26 cellular contexts compared by ENCODE assay signal in genomic region chr17:8477653-8478441, GRCh38. TPM values are rescaled to one million over a fixed set of nuclear protein-coding genes. Genes with fewer than 3 reads are reported as not detected.
DNase-seq lines count a peak whose midpoint lies in the region; ATAC-seq and TF ChIP-seq lines count a peak whose summit lies in the region.
"Had no signal": no experiment of that assay in that cellular context is flagged by ENCODE, and none has a peak within 500 bp of the region (broad histone marks: within the 10 kb centered on the region; RNA-seq: fewer than 3 reads in every experiment).

No MANE protein-coding gene starts in this region.

- H3K27ac Mint-ChIP-seq in activated CD4-positive, alpha-beta T cell treated with anti-CD3 and anti-CD28 coated beads, Interleukin-2, amount 10 ng/mL, durations not matched to agents 7 days and 5 days = peak overlapping the region; percentile 0
- H3K27ac Mint-ChIP-seq in nephron = peak overlapping the region; percentile 14 to 65 (median 41)
- H3K27ac Mint-ChIP-seq in type B pancreatic cell = peak overlapping the region; percentile 39
- no peak overlapping the region for H3K27ac Mint-ChIP-seq in activated T-helper 1 cell treated with anti-CD3 and anti-CD28 coated beads, Interleukin-12 subunit alpha, Interleukin-12 subunit beta, Interleukin-2, Interleukin-4 antibody, amounts not matched to agents 30 ng/mL and 10 ng/mL and 1 ng/mL, durations not matched to agents 14 hours and 24 hours and 36 hours
- H3K27ac Mint-ChIP-seq: activated CD8-positive, alpha-beta T cell treated with anti-CD3 and anti-CD28 coated beads, Interleukin-2, amount 10 ng/mL, durations not matched to agents 7 days and 5 days; activated naive CD8-positive, alpha-beta T cell treated with anti-CD3 and anti-CD28 coated beads, Interleukin-2, amount 10 ng/mL, durations not matched to agents 7 days and 5 days; dendritic cell treated with granulocyte-macrophage colony-stimulating factor and Interleukin-4, amounts not matched to agents 40 ng/mL and 50 ng/mL, for 4 days; neural progenitor cell had no signal

- intact Hi-C loops in dorsolateral prefrontal cortex (cut with DNase I) (loop anchor here in 1 of 2 donors (2.0 to 5.0 kb wide), 2 partner anchors 43 to 154 kb away; partner anchors contain the start of genes MYH10 and NDEL1), sciatic nerve (cut with DNase I) (no loop called here)
- intact Hi-C loops in activated T-helper 1 cell treated with anti-CD3 and anti-CD28 coated beads, Interleukin-12 subunit alpha, Interleukin-12 subunit beta, Interleukin-2, Interleukin-4 antibody, amounts not matched to agents 30 ng/mL and 10 ng/mL and 1 ng/mL, durations not matched to agents 14 hours and 24 hours and 36 hours (cut with micrococcal nuclease) = no loop called here

- H3K27me3 Mint-ChIP-seq in activated CD4-positive, alpha-beta T cell treated with anti-CD3 and anti-CD28 coated beads, Interleukin-2, amount 10 ng/mL, durations not matched to agents 7 days and 5 days = no peaks in the 10 kb centered on the region
- H3K27me3 Mint-ChIP-seq in nephron (ENCODE audit: low read depth) (no peaks in the 10 kb centered on the region), type B pancreatic cell (no peaks in the 10 kb centered on the region)
- H3K27me3 Mint-ChIP-seq in activated T-helper 1 cell treated with anti-CD3 and anti-CD28 coated beads, Interleukin-12 subunit alpha, Interleukin-12 subunit beta, Interleukin-2, Interleukin-4 antibody, amounts not matched to agents 30 ng/mL and 10 ng/mL and 1 ng/mL, durations not matched to agents 14 hours and 24 hours and 36 hours (ENCODE audit: insufficient read depth) = no peaks in the 10 kb centered on the region
- H3K27me3 Mint-ChIP-seq: activated naive CD8-positive, alpha-beta T cell treated with anti-CD3 and anti-CD28 coated beads, Interleukin-2, amount 10 ng/mL, durations not matched to agents 7 days and 5 days; dendritic cell treated with granulocyte-macrophage colony-stimulating factor and Interleukin-4, amounts not matched to agents 40 ng/mL and 50 ng/mL, for 4 days had no signal

- ATAC-seq in sciatic nerve (no peak), GM21825 (IDR thresholded peaks at IDR 0.05; ENCODE audit: unreplicated experiment) (no peak)
- ATAC-seq: activated CD8-positive, alpha-beta T cell treated with anti-CD3 and anti-CD28 coated beads, Interleukin-2, amount 10 ng/mL, durations not matched to agents 7 days and 5 days; foreskin keratinocyte; GM12878; lower lobe of right lung had no signal

- peaks cover 34% of the 10 kb centered on the region for H3K36me3 Mint-ChIP-seq in activated CD4-positive, alpha-beta T cell treated with anti-CD3 and anti-CD28 coated beads, Interleukin-2, amount 10 ng/mL, durations not matched to agents 7 days and 5 days (ENCODE audit: low read depth)
- peaks cover 88% of the 10 kb centered on the region for H3K36me3 Mint-ChIP-seq in nephron (ENCODE audit: low read depth)
- H3K36me3 Mint-ChIP-seq in type B pancreatic cell = peaks cover 46% of the 10 kb centered on the region
- peaks cover 36% of the 10 kb centered on the region for H3K36me3 Mint-ChIP-seq in activated T-helper 1 cell treated with anti-CD3 and anti-CD28 coated beads, Interleukin-12 subunit alpha, Interleukin-12 subunit beta, Interleukin-2, Interleukin-4 antibody, amounts not matched to agents 30 ng/mL and 10 ng/mL and 1 ng/mL, durations not matched to agents 14 hours and 24 hours and 36 hours (ENCODE audit: low read depth)

- no peak for DNase-seq in activated CD4-positive, alpha-beta T cell treated with anti-CD3 and anti-CD28 coated beads, Interleukin-2, amount 10 ng/mL, durations not matched to agents 7 days and 5 days
- no peak for DNase-seq in activated CD4-positive, alpha-beta T cell treated with anti-CD3 and anti-CD28 coated beads, Interleukin-2, amount 50 U/mL, for 48 hours
- no peak for DNase-seq in dorsolateral prefrontal cortex
- peak; percentile 49 for DNase-seq in type B pancreatic cell (ENCODE audit: extremely low spot score, unreplicated experiment)
- no peak for DNase-seq in sciatic nerve (ENCODE audit: low spot score)
- DNase-seq in activated T-helper 1 cell treated with anti-CD3 and anti-CD28 coated beads, Interleukin-12 subunit alpha, Interleukin-12 subunit beta, Interleukin-2, Interleukin-4 antibody, amounts not matched to agents 30 ng/mL and 10 ng/mL and 1 ng/mL, durations not matched to agents 14 hours and 24 hours and 36 hours (ENCODE audit: low spot score) = no peak
- DNase-seq: activated CD8-positive, alpha-beta T cell treated with anti-CD3 and anti-CD28 coated beads, Interleukin-2, amount 10 ng/mL, durations not matched to agents 7 days and 5 days; activated naive CD8-positive, alpha-beta T cell treated with anti-CD3 and anti-CD28 coated beads, Interleukin-2, amount 10 ng/mL, durations not matched to agents 7 days and 5 days; activated T-cell treated with anti-CD3 and anti-CD28 coated beads for 4 hours; central memory CD4-positive, alpha-beta T cell; esophagus squamous epithelium; foreskin keratinocyte; lower lobe of right lung; SJCRH30; stimulated activated CD4-positive, alpha-beta T cell treated with anti-CD3 and anti-CD28 coated beads, Interleukin-2, amount 100 ng/mL, for 48 hours; SW 1271; T-helper 9 cell had no signal

- peak overlapping the region in 31 of 59 donors; percentile 10 to 78 (median 46) for H3K27ac ChIP-seq in dorsolateral prefrontal cortex
- H3K27ac ChIP-seq: 22Rv1; BLaER1 treated with 17β-estradiol and CSF1 and Interleukin-3, amounts not matched to agents 10 nM and 100 nM; foreskin keratinocyte; lower lobe of right lung; neural progenitor cell; parathyroid adenoma; SJCRH30 had no signal

- H3K4me3 Mint-ChIP-seq in activated CD4-positive, alpha-beta T cell treated with anti-CD3 and anti-CD28 coated beads, Interleukin-2, amount 10 ng/mL, durations not matched to agents 7 days and 5 days = no peak overlapping the region
- no peak overlapping the region for H3K4me3 Mint-ChIP-seq in nephron
- no peak overlapping the region for H3K4me3 Mint-ChIP-seq in type B pancreatic cell
- no peak overlapping the region for H3K4me3 Mint-ChIP-seq in activated T-helper 1 cell treated with anti-CD3 and anti-CD28 coated beads, Interleukin-12 subunit alpha, Interleukin-12 subunit beta, Interleukin-2, Interleukin-4 antibody, amounts not matched to agents 30 ng/mL and 10 ng/mL and 1 ng/mL, durations not matched to agents 14 hours and 24 hours and 36 hours
- H3K4me3 Mint-ChIP-seq: activated CD8-positive, alpha-beta T cell treated with anti-CD3 and anti-CD28 coated beads, Interleukin-2, amount 10 ng/mL, durations not matched to agents 7 days and 5 days; activated naive CD8-positive, alpha-beta T cell treated with anti-CD3 and anti-CD28 coated beads, Interleukin-2, amount 10 ng/mL, durations not matched to agents 7 days and 5 days; dendritic cell treated with granulocyte-macrophage colony-stimulating factor and Interleukin-4, amounts not matched to agents 40 ng/mL and 50 ng/mL, for 4 days; neural progenitor cell had no signal

- CTCF ChIA-PET in activated CD4-positive, alpha-beta T cell treated with anti-CD3 and anti-CD28 coated beads, Interleukin-2, amount 10 ng/mL, durations not matched to agents 7 days and 5 days (lab: Charles Lee) = interaction anchor here (0.9 kb wide), 1 partner anchor 27 kb away, joined by 3 read pairs; no protein-coding TSS in a partner anchor

- no peaks in the 10 kb centered on the region for H3K4me1 Mint-ChIP-seq in activated CD4-positive, alpha-beta T cell treated with anti-CD3 and anti-CD28 coated beads, Interleukin-2, amount 10 ng/mL, durations not matched to agents 7 days and 5 days
- H3K4me1 Mint-ChIP-seq in nephron = no peaks in the 10 kb centered on the region
- no peaks in the 10 kb centered on the region for H3K4me1 Mint-ChIP-seq in type B pancreatic cell (ENCODE audit: unreplicated experiment)
- H3K4me1 Mint-ChIP-seq in activated T-helper 1 cell treated with anti-CD3 and anti-CD28 coated beads, Interleukin-12 subunit alpha, Interleukin-12 subunit beta, Interleukin-2, Interleukin-4 antibody, amounts not matched to agents 30 ng/mL and 10 ng/mL and 1 ng/mL, durations not matched to agents 14 hours and 24 hours and 36 hours (ENCODE audit: low read depth) = no peaks in the 10 kb centered on the region
- H3K4me1 Mint-ChIP-seq: activated naive CD8-positive, alpha-beta T cell treated with anti-CD3 and anti-CD28 coated beads, Interleukin-2, amount 10 ng/mL, durations not matched to agents 7 days and 5 days; neural progenitor cell had no signal

- POLR2A ChIA-PET in activated CD4-positive, alpha-beta T cell treated with anti-CD3 and anti-CD28 coated beads, Interleukin-2, amount 10 ng/mL, durations not matched to agents 7 days and 5 days (lab: Charles Lee) = no interaction called here

- TF ChIP-seq CTCF in dorsolateral prefrontal cortex (IDR thresholded peaks at IDR 0.05 in 54 of 56, conservative IDR thresholded peaks at IDR 0.05 in 2 of 56; ENCODE audit: low read depth in 1 of 56, partially characterized antibody in 56 of 56) = no peak
- no peak for TF ChIP-seq CTCF in nephron (IDR thresholded peaks at IDR 0.05; ENCODE audit: unreplicated experiment in 3 of 3)
- TF ChIP-seq CTCF in type B pancreatic cell (conservative IDR thresholded peaks at IDR 0.05) = no peak

- no peaks in the 10 kb centered on the region for H3K9me3 Mint-ChIP-seq in activated CD4-positive, alpha-beta T cell treated with anti-CD3 and anti-CD28 coated beads, Interleukin-2, amount 10 ng/mL, durations not matched to agents 7 days and 5 days
- H3K9me3 Mint-ChIP-seq in nephron (no peaks in the 10 kb centered on the region), type B pancreatic cell (no peaks in the 10 kb centered on the region)
- H3K9me3 Mint-ChIP-seq in activated T-helper 1 cell treated with anti-CD3 and anti-CD28 coated beads, Interleukin-12 subunit alpha, Interleukin-12 subunit beta, Interleukin-2, Interleukin-4 antibody, amounts not matched to agents 30 ng/mL and 10 ng/mL and 1 ng/mL, durations not matched to agents 14 hours and 24 hours and 36 hours = peaks cover 2% of the 10 kb centered on the region
- H3K9me3 Mint-ChIP-seq: neural progenitor cell had no signal

- H3K27me3 ChIP-seq in dorsolateral prefrontal cortex = no peaks in the 10 kb centered on the region
- H3K27me3 ChIP-seq: BLaER1 treated with 17β-estradiol and CSF1 and Interleukin-3, amounts not matched to agents 10 nM and 100 nM; esophagus squamous epithelium; neural progenitor cell; SJCRH30; tibial nerve had no signal

- H3K4me3 ChIP-seq in dorsolateral prefrontal cortex = no peak overlapping the region
- H3K4me3 ChIP-seq: BLaER1 treated with 17β-estradiol and CSF1 and Interleukin-3, amounts not matched to agents 10 nM and 100 nM; esophagus squamous epithelium; GM12878; lower lobe of right lung; neural progenitor cell; SJCRH30; tibial nerve had no signal

RNA-seq across cellular contexts. Expression of gene NDEL1, which starts 42.2 kb away (rescaled TPM):
- total RNA-seq in activated CD4-positive, alpha-beta T cell treated with anti-CD3 and anti-CD28 coated beads, Interleukin-2, amount 10 ng/mL, durations not matched to agents 7 days and 5 days = 10 to 100 TPM; 59.7 to 65.5 TPM
- total RNA-seq in dorsolateral prefrontal cortex (100 to 1,000 TPM in 26 of 120 experiments, 10 to 100 TPM in 94; 51.0 to 118 (median 91.4) TPM), type B pancreatic cell (ENCODE audit: low replicate concordance) (51.4 and 77.9 TPM in 2 replicates), sciatic nerve (86.7 TPM)
- 72.4 and 75.4 TPM in 2 replicates for total RNA-seq in activated T-helper 1 cell treated with anti-CD3 and anti-CD28 coated beads, Interleukin-12 subunit alpha, Interleukin-12 subunit beta, Interleukin-2, Interleukin-4 antibody, amounts not matched to agents 30 ng/mL and 10 ng/mL and 1 ng/mL, durations not matched to agents 14 hours and 24 hours and 36 hours
